Comparison of ENCODE assay signal across 24 cellular contexts in the genomic region with DNA sequence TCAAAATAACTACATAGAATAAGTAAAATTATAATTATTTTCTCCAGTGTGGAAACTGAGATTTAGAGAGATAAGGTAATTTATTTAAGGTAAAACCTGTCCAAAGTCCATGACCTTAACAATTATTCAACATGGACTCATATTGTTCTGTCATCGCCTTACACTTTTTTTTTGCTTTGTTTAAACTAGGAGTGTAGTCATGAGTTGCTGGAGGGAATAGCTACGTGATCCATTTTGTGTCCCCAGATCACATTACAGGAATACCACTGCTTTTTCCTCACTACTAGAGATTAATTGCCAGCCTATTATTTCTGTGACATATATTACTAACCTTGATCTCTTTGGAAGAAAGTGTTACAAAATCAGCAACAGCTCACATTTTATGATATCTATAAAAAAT.
A peak's percentile ranks its signal among the peaks of the same experiment; 100 is the strongest.
DNase-seq lines count a peak whose midpoint lies in the region; TF ChIP-seq lines count a peak whose summit lies in the region.
"Had no signal": no experiment of that assay in that cellular context is flagged by ENCODE, and none has a peak within 500 bp of the region (broad histone marks: within the 10 kb centered on the region; RNA-seq: fewer than 3 reads in every experiment).

No MANE protein-coding gene starts in this region.

- no peak overlapping the region for H3K27ac ChIP-seq in brain microvascular endothelial cell
- H3K27ac ChIP-seq: BLaER1 treated with 17β-estradiol and CSF1 and Interleukin-3, amounts not matched to agents 10 nM and 100 nM; left lung; tibial nerve had no signal

- TF ChIP-seq CTCF in brain microvascular endothelial cell (IDR thresholded peaks at IDR 0.05; ENCODE audit: low read depth, low read length, missing control alignments): no peak

- in situ Hi-C loops in brain microvascular endothelial cell (cut with HindIII; ENCODE audit: low pct_ligation_motif_present, low sequenced_read_pairs): no loop called here

- no peaks in the 10 kb centered on the region for H3K27me3 ChIP-seq in brain microvascular endothelial cell (replicated peaks)
- H3K27me3 ChIP-seq: BLaER1 treated with 17β-estradiol and CSF1 and Interleukin-3, amounts not matched to agents 10 nM and 100 nM; left lung; tibial nerve had no signal

- DNase-seq in DMS53 treated with DMSO at 0.1 percent for 48 hours (lab: John Stamatoyannopoulos, UW; ENCODE audit: unreplicated experiment) (peak; percentile 69), HPDE6-E6E7 (ENCODE audit: extremely low spot score) (peak; percentile 22), NCI-H748 (lab: John Stamatoyannopoulos, UW; ENCODE audit: unreplicated experiment) (peak; percentile 62), mucosa of gallbladder (ENCODE audit: low spot score) (peak; percentile 16), T1000 (lab: John Stamatoyannopoulos, UW) (no peak), brain microvascular endothelial cell (no peak)
- DNase-seq in stimulated activated CD8-positive, alpha-beta memory T cell treated with anti-CD3 and anti-CD28 coated beads, Interleukin-4, amount 100 ng/mL, for 48 hours: no peak
- DNase-seq: activated naive CD8-positive, alpha-beta T cell treated with anti-CD3 and anti-CD28 coated beads, Interleukin-2, amount 50 U/mL, for 24 hours; activated T-cell treated with anti-CD3 and anti-CD28 coated beads, Interleukin-2, amount 50 U/mL, for 72 hours; central memory CD4-positive, alpha-beta T cell; cortex of kidney; effector memory CD4-positive, alpha-beta T cell; GDM1; glutamatergic neuron; HCEC 1CT; left lung; mesenchymal stem cell; NCI-H187 treated with DMSO at 0.1 percent for 48 hours; NCI-H345; posterior cingulate gyrus; stimulated activated CD4-positive, alpha-beta T cell treated with anti-CD3 and anti-CD28 coated beads, Interleukin-4, amount 100 ng/mL, for 1 hour; T-helper 17 cell had no signal

- H3K36me3 ChIP-seq in brain microvascular endothelial cell (replicated peaks): no peaks in the 10 kb centered on the region
- H3K36me3 ChIP-seq: BLaER1 treated with 17β-estradiol and CSF1 and Interleukin-3, amounts not matched to agents 10 nM and 100 nM; left lung; tibial nerve had no signal

- H3K4me3 ChIP-seq in brain microvascular endothelial cell (ENCODE audit: low read depth, low read length): no peak overlapping the region
- H3K4me3 ChIP-seq: BLaER1 treated with 17β-estradiol and CSF1 and Interleukin-3, amounts not matched to agents 10 nM and 100 nM; left lung; tibial nerve had no signal

Comparison
In these comparisons a context has a peak if more than half of its experiments do, and no peak if none do; other contexts are left out.
1. DNase-seq: peak in DMS53 treated with DMSO at 0.1 percent for 48 hours (single experiment), HPDE6-E6E7 (single experiment), NCI-H748 (single experiment) and mucosa of gallbladder (single experiment); none in stimulated activated CD8-positive, alpha-beta memory T cell treated with anti-CD3 and anti-CD28 coated beads, Interleukin-4, amount 100 ng/mL, for 48 hours (single experiment), T1000 (single experiment) and brain microvascular endothelial cell (single experiment).